20 cellular contexts compared by ENCODE assay signal in the genomic region with DNA sequence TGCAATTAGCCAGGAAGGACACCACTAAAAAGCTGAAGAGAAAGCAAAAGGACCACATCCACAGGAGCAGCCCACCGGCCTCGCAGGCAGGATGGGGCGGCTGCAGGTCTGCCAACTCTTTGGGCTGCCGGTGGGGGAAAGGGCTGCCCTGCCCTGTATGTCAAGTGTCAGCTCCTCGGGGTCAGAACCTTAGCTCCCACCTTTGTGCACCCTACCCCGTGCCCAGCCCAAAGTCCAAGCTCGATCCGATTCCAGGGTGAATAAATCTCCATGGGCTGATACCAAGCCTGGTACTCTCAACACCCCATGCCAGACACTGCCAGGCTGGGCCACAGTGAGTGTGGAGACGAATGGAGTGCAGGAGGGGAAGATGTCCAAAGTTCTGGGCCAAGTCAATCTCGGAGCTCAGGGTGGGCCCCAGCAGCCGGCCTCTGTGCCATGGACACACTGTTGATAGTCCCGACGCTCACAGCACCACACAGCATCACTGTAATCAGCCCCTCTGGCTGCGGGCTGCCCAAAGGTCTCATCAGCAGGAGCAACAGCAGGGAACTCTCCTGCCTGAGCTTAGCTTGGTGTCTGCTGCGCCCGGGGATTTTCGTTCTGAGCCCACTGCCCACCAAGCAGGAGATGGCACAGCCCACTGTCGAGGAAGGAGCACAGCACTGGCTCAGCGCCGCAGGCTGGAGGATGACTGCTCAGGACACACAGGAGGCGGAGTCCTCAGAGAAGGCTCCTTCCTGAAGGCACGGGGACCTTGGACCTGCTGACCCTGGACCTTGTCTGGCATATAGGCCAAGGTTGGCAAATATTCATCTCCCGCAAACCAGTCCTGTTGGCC.
A peak's percentile ranks its signal among the peaks of the same experiment; 100 is the strongest.
DNase-seq lines count a peak whose midpoint lies in the region; ATAC-seq, FAIRE-seq and TF ChIP-seq lines count a peak whose summit lies in the region.
"Had no signal": no experiment of that assay in that cellular context is flagged by ENCODE, and none has a peak within 500 bp of the region (broad histone marks: within the 10 kb centered on the region; RNA-seq: fewer than 3 reads in every experiment).

No MANE protein-coding gene starts in this region.

- TF ChIP-seq CTCF in IMR-90 (conservative IDR thresholded peaks at IDR 0.05; ENCODE audit: low read depth, low read length) (no peak), H1 (IDR thresholded peaks at IDR 0.05; ENCODE audit: control extremely low read depth in 1 of 3, insufficient read depth in 1 of 3, low read depth in 1 of 3, low read length in 3 of 3) (no peak)

- H2BK120ac ChIP-seq in IMR-90 (ENCODE audit: low read depth, low read length) (no peak overlapping the region), H1 (replicated peaks; ENCODE audit: low read depth, low read length) (peak overlapping the region; percentile 68), neuronal stem cell (ENCODE audit: low read depth, low read length) (peak overlapping the region; percentile 17)

- H2AFZ ChIP-seq in IMR-90 (replicated peaks; ENCODE audit: low read length, poor library complexity) (no peak overlapping the region), H1 (ENCODE audit: low read length) (no peak overlapping the region), neuronal stem cell (ENCODE audit: low read length) (no peak overlapping the region)

- in situ Hi-C loops in IMR-90 (cut with MboI; ENCODE audit: low sequenced_read_pairs), result no loop called here

- H3K18ac ChIP-seq in IMR-90 (ENCODE audit: low read depth, low read length) (no peak overlapping the region), H1 (ENCODE audit: extremely low read depth, low read length) (peak overlapping the region; percentile 73; the same call in 1 of the 2 replicates), neuronal stem cell (ENCODE audit: low read length) (peak overlapping the region; percentile 36)

- no peak overlapping the region for H2BK20ac ChIP-seq in IMR-90 (ENCODE audit: low read depth, low read length)
- H2BK20ac ChIP-seq in H1 (ENCODE audit: low read length), result peak overlapping the region; percentile 97; the same call in 1 of the 2 replicates

- TF ChIP-seq EP300 in H1 (IDR thresholded peaks at IDR 0.05; ENCODE audit: borderline replicate concordance in 1 of 2, low read depth in 2 of 2, low read length in 2 of 2), result no peak

- peak overlapping the region; percentile 43; the same call in 1 of the 2 replicates for H2BK12ac ChIP-seq in H1 (ENCODE audit: low read depth, low read length)
- H2BK12ac ChIP-seq in neuronal stem cell (ENCODE audit: low read length), result peak overlapping the region; percentile 3

- TF ChIP-seq RAD21 in IMR-90 (IDR thresholded peaks at IDR 0.05; ENCODE audit: low read length) (no peak), H1 (IDR thresholded peaks at IDR 0.05 in 1 of 2, conservative IDR thresholded peaks at IDR 0.05 in 1 of 2; ENCODE audit: low read depth in 2 of 2, low read length in 2 of 2) (no peak)

- H2AK5ac ChIP-seq in IMR-90 (ENCODE audit: low read depth, low read length) (no peak overlapping the region), H1 (ENCODE audit: low read depth, low read length) (peak overlapping the region; percentile 56; the same call in 1 of the 2 replicates), neuronal stem cell (ENCODE audit: low read depth, low read length) (no peak overlapping the region)

- no TSS peak for BruUV-seq in IMR-90 (replicated peaks; lab: Mats Ljungman, UMichigan)

- no peak for TF ChIP-seq POLR2A in IMR-90 (IDR thresholded peaks at IDR 0.05; ENCODE audit: low read depth, low read length)
- no peak for TF ChIP-seq POLR2A in H1 (IDR thresholded peaks at IDR 0.05; ENCODE audit: control extremely low read depth in 1 of 2, low read depth in 2 of 2, low read length in 2 of 2)

- H3K79me2 ChIP-seq in H1 (ENCODE audit: control insufficient read depth in 1 of 2, insufficient read depth in 2 of 2, low read length in 2 of 2), result no peaks in the 10 kb centered on the region

- H3K14ac ChIP-seq in IMR-90 (replicated peaks; ENCODE audit: low read depth, low read length) (no peak overlapping the region), H1 (ENCODE audit: insufficient read length) (no peak overlapping the region), neuronal stem cell (ENCODE audit: low read length) (peak overlapping the region; percentile 26)

- H3K4me2 ChIP-seq in IMR-90 (ENCODE audit: low read depth, low read length) (no peak overlapping the region), H1 (ENCODE audit: insufficient read depth in 1 of 2, low read depth in 2 of 2, low read length in 2 of 2) (peak overlapping the region in 1 of 2 experiments; percentile 18; a peak in 1 of 4 replicates), neuronal stem cell (ENCODE audit: insufficient read depth, low read length, poor library complexity, severe bottlenecking) (no peak overlapping the region)
- H3K4me2 ChIP-seq: A549 had no signal

- no peak overlapping the region for H3K9ac ChIP-seq in IMR-90 (ENCODE audit: low read depth, low read length)
- H3K9ac ChIP-seq in H1 (replicated peaks in 1 of 4; ENCODE audit: extremely low read depth in 1 of 4, low read depth in 3 of 4, low read length in 3 of 4), result no peak overlapping the region
- H3K9ac ChIP-seq in neuronal stem cell (ENCODE audit: low read depth, low read length, poor library complexity), result no peak overlapping the region

- dilution Hi-C loops in IMR-90 (cut with HindIII; ENCODE audit: low sequenced_read_pairs, unreplicated experiment), result no loop called here

- H3K27ac ChIP-seq in IMR-90 (ENCODE audit: insufficient read depth, low read length) (no peak overlapping the region), H1 (ENCODE audit: low read depth, low read length) (no peak overlapping the region), neuronal stem cell (replicated peaks; ENCODE audit: low read length) (no peak overlapping the region)
- H3K27ac ChIP-seq: A549 had no signal

- H3K23me2 ChIP-seq in H1 (ENCODE audit: low read depth, low read length), result no peaks in the 10 kb centered on the region

- H4K5ac ChIP-seq in IMR-90 (ENCODE audit: low read depth, low read length) (no peak overlapping the region), H1 (ENCODE audit: insufficient read length, low read depth, low read length) (no peak overlapping the region)

- H2BK5ac ChIP-seq in IMR-90 (ENCODE audit: low read depth, low read length, poor library complexity, severe bottlenecking), result no peak overlapping the region
- peak overlapping the region; percentile 16; the same call in 1 of the 2 replicates for H2BK5ac ChIP-seq in H1 (ENCODE audit: low read depth, low read length)
- H2BK5ac ChIP-seq in neuronal stem cell (ENCODE audit: low read length), result no peak overlapping the region

- H2AK9ac ChIP-seq in IMR-90 (replicated peaks; ENCODE audit: low read depth, low read length, poor library complexity), result peak overlapping the region; percentile 42

- no peak overlapping the region for H2BK15ac ChIP-seq in IMR-90 (ENCODE audit: low read depth, low read length)
- H2BK15ac ChIP-seq in H1 (ENCODE audit: low read length), result peak overlapping the region; percentile 40; the same call in 1 of the 2 replicates
- no peak overlapping the region for H2BK15ac ChIP-seq in neuronal stem cell (ENCODE audit: low read length)

- H3K9me1 ChIP-seq in IMR-90 (ENCODE audit: insufficient read depth, low read length), result no peaks in the 10 kb centered on the region

- CTCF ChIA-PET in IMR-90 (lab: Yijun Ruan, JAX) (interaction anchor here (0.9 kb wide), 1 partner anchor 117 kb away, joined by 3 read pairs; no protein-coding TSS in a partner anchor), H1 (lab: Charles Lee; ENCODE audit: partially characterized antibody) (interaction anchor here (0.6 to 1.6 kb wide), 5 partner anchors 9 to 211 kb away, joined by 3 to 7 read pairs (median 4); no protein-coding TSS in a partner anchor)

- H3K9me3 ChIP-seq in IMR-90 (ENCODE audit: control insufficient read depth, insufficient read depth, low read length), result no peaks in the 10 kb centered on the region
- H3K9me3 ChIP-seq in H1 (ENCODE audit: insufficient read depth in 2 of 2, low read depth in 1 of 2, low read length in 1 of 2), result no peaks in the 10 kb centered on the region
- H3K9me3 ChIP-seq in neuronal stem cell (replicated peaks in 1 of 2; ENCODE audit: control insufficient read depth in 2 of 2, insufficient read depth in 1 of 2, low read depth in 1 of 2, low read length in 2 of 2), result no peaks in the 10 kb centered on the region
- H3K9me3 ChIP-seq: A549, HAP-1 had no signal

- no peaks in the 10 kb centered on the region for H3K4me1 ChIP-seq in IMR-90 (ENCODE audit: control insufficient read depth, insufficient read depth, low read length)
- peaks cover 11 to 31% (median 20%) of the 10 kb centered on the region in 4 experiments for H3K4me1 ChIP-seq in H1 (replicated peaks in 1 of 4; ENCODE audit: control insufficient read depth in 3 of 4, insufficient read depth in 4 of 4, low read length in 3 of 4)
- H3K4me1 ChIP-seq in neuronal stem cell (ENCODE audit: control insufficient read depth in 2 of 2, insufficient read depth in 1 of 2, low read depth in 1 of 2, low read length in 2 of 2), result peaks cover 0 to 5% of the 10 kb centered on the region in 2 donors
- H3K4me1 ChIP-seq: A549, HAP-1 had no signal

- no peak for FAIRE-seq in H1 (lab: Jason Lieb, UNC)
- FAIRE-seq: A549, D721Med, GM19239, K562 had no signal

- no peaks in the 10 kb centered on the region for H3K36me3 ChIP-seq in IMR-90 (ENCODE audit: control insufficient read depth, insufficient read depth, low read length)
- H3K36me3 ChIP-seq in H1 (ENCODE audit: control insufficient read depth in 2 of 4, insufficient read depth in 4 of 4, low read length in 3 of 4), result no peaks in the 10 kb centered on the region
- H3K36me3 ChIP-seq in neuronal stem cell (replicated peaks in 1 of 2; ENCODE audit: control insufficient read depth in 2 of 2, insufficient read depth in 2 of 2, low read length in 2 of 2), result no peaks in the 10 kb centered on the region
- H3K36me3 ChIP-seq: HAP-1 had no signal

- no peak overlapping the region for H3K4ac ChIP-seq in IMR-90 (ENCODE audit: low read depth, low read length)
- peak overlapping the region; percentile 8 for H3K4ac ChIP-seq in H1 (replicated peaks; ENCODE audit: insufficient read length, low read depth, low read length)
- no peak overlapping the region for H3K4ac ChIP-seq in neuronal stem cell (ENCODE audit: low read length)

- H3K27me3 ChIP-seq in IMR-90 (ENCODE audit: control insufficient read depth, insufficient read depth, low read length) (peaks cover 2% of the 10 kb centered on the region; the same call in 1 of the 2 replicates), H1 (replicated peaks in 1 of 4; ENCODE audit: control insufficient read depth in 3 of 4, extremely low read depth in 1 of 4, insufficient read depth in 3 of 4, low read length in 3 of 4) (no peaks in the 10 kb centered on the region; a peak in 2 of 7 replicates), neuronal stem cell (ENCODE audit: control insufficient read depth in 3 of 3, insufficient read depth in 3 of 3, low read depth in 1 of 3, low read length in 3 of 3) (peaks cover 0 to 34% (median 0%) of the 10 kb centered on the region in 3 experiments)

- H3K4me3 ChIP-seq in IMR-90 (ENCODE audit: insufficient read depth, low read depth, low read length) (no peak overlapping the region), H1 (ENCODE audit: extremely low read depth in 1 of 4, insufficient read depth in 2 of 4, low read depth in 3 of 4, low read length in 4 of 4) (no peak overlapping the region), neuronal stem cell (ENCODE audit: low read length in 2 of 2) (no peak overlapping the region)
- H3K4me3 ChIP-seq: A549, HAP-1, K562 had no signal

- H4K91ac ChIP-seq in IMR-90 (ENCODE audit: insufficient read depth, low read depth, low read length) (no peak overlapping the region), H1 (replicated peaks; ENCODE audit: insufficient read length, low read length) (peak overlapping the region; percentile 34), neuronal stem cell (ENCODE audit: low read depth, low read length, poor library complexity) (no peak overlapping the region)

- intact Hi-C loops in IMR-90 (cut with micrococcal nuclease), result no loop called here

- H3K79me1 ChIP-seq in IMR-90 (ENCODE audit: low read depth in 1 of 2, low read length in 2 of 2) (no peaks in the 10 kb centered on the region), H1 (ENCODE audit: low read depth, low read length) (no peaks in the 10 kb centered on the region; the same call in 1 of the 2 replicates), neuronal stem cell (ENCODE audit: low read depth, low read length) (no peaks in the 10 kb centered on the region)

- DNase-seq in activated effector memory CD4-positive, alpha-beta T cell treated with anti-CD3 and anti-CD28 coated beads, Interleukin-2, amount 50 U/mL, for 16 hours, result peak; percentile 47
- DNase-seq in activated effector memory CD4-positive, alpha-beta T cell treated with Interleukin-2 at 50 U/mL for 16 hours, result no peak
- DNase-seq in IMR-90 (no peak), H1 (ENCODE audit: low read depth in 1 of 2, low spot score in 2 of 2) (no peak), neuronal stem cell (ENCODE audit: low spot score) (no peak), NCI-H748 treated with DMSO at 0.1 percent for 48 hours (lab: John Stamatoyannopoulos, UW) (no peak), RKO (ENCODE audit: low spot score) (no peak)
- DNase-seq: EL, MM.1S, NCI-H1048, NCI-H187 treated with DMSO at 0.1 percent for 48 hours, NCI-H446 treated with DMSO at 0.1 percent for 48 hours, PC-3, RPMI8226, SHP77 treated with DMSO at 0.1 percent for 48 hours had no signal

- H4K8ac ChIP-seq in IMR-90 (ENCODE audit: low read depth in 2 of 2, low read length in 2 of 2), result no peak overlapping the region
- H4K8ac ChIP-seq in H1 (ENCODE audit: extremely low read depth, insufficient read depth, low read length), result no peak overlapping the region; the same call in 1 of the 2 replicates
- no peak overlapping the region for H4K8ac ChIP-seq in neuronal stem cell (ENCODE audit: low read depth, low read length)

- no peak overlapping the region for H3K56ac ChIP-seq in IMR-90 (ENCODE audit: extremely low read depth, insufficient read depth, low read length)
- no peak overlapping the region for H3K56ac ChIP-seq in H1 (replicated peaks; ENCODE audit: insufficient read length, low read depth, low read length)

- POLR2A ChIA-PET in IMR-90 (lab: Charles Lee; ENCODE audit: unreplicated experiment) (no interaction called here), H1 (lab: Charles Lee; ENCODE audit: partially characterized antibody) (interaction anchor here (0.6 kb wide), 1 partner anchor 465 kb away, joined by 3 read pairs; no protein-coding TSS in a partner anchor)

- WGBS in IMR-90 (ENCODE audit: extremely low coverage in 2 of 2, insufficient read length in 1 of 2), 2 experiments, result 40% methylated on average over 7 of the region's 23 CpGs; no CpG with 5 or more reads in 1 of the 2 experiments
- WGBS in H1 (ENCODE audit: extremely low coverage in 1 of 2, insufficient coverage in 1 of 2, insufficient read length in 1 of 2, insufficient replicate concordance in 2 of 2, low coverage in 1 of 2, low lambda C conversion rate in 2 of 2, missing lambda C conversion rate in 1 of 2), 2 experiments, result 89% methylated on average over 23 of the region's 23 CpGs; no CpG with 5 or more reads in 1 of the 2 experiments
- WGBS in neuronal stem cell (ENCODE audit: extremely low coverage in 2 of 2, insufficient read length in 2 of 2, insufficient replicate concordance in 1 of 2), 2 donors, result no CpG with 5 or more reads among the region's 23 CpGs

- no peaks in the 10 kb centered on the region for H4K20me1 ChIP-seq in IMR-90 (ENCODE audit: insufficient read depth, low read length)
- H4K20me1 ChIP-seq in H1 (replicated peaks in 1 of 2; ENCODE audit: control insufficient read depth in 1 of 2, insufficient read depth in 2 of 2, low read length in 2 of 2), result no peaks in the 10 kb centered on the region

- no peak for ATAC-seq in IMR-90 (ENCODE audit: low read depth)
- ATAC-seq: K562, PC-3 had no signal

- H3K23ac ChIP-seq in IMR-90 (ENCODE audit: low read depth, low read length) (no peak overlapping the region), H1 (ENCODE audit: insufficient read length) (no peak overlapping the region), neuronal stem cell (ENCODE audit: low read depth, low read length, poor library complexity) (no peak overlapping the region)
